1 cellular context compared by ENCODE assay signal in the genomic region with DNA sequence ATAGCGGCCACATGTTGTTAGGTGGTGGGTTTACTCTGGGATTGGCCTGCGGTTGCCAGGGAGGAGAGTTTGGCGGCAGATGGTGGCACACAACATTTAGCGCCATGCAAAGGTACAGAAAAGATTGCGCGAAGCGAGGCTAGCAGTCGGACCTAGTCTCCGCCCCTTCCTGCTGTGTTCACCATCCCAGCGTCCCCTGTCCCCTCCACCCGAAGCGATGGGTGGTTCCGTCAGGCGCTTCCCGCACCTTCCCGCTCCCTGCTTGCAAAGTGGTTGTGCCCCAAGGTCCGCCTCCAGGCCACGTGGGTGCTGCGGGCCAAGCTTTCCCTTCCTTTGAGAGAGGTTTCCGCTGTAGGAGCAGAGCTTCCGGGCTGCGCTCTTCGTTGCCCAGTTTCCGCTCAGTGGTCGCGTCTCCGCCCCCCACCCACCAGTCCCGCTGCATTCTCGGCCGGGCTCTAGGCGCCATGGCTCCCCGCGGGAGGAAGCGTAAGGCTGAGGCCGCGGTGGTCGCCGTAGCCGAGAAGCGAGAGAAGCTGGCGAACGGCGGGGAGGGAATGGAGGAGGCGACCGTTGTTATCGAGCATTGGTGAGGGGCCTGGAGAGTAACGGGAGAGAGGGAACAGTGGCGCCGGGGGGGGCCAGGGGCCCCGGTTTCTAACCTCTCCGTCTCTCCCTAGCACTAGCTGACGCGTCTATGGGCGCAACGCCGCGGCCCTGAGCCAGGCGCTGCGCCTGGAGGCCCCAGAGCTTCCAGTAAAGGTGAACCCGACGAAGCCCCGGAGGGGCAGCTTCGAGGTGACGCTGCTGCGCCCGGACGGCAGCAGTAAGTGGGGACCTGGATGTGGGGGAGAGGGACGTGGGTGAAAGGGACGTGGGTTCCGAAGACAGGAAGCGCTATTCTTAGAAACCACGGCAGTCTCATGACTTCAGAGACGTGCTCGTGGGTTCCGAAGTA.
TF ChIP-seq lines count a peak whose summit lies in the region.

A gene with protein sequence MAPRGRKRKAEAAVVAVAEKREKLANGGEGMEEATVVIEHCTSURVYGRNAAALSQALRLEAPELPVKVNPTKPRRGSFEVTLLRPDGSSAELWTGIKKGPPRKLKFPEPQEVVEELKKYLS (plus strand): TSS at position 360 of the 955 bp plus-strand sequence. CDS start 105 bp downstream, at position 465.

TF ChIP-seq in HepG2, 621 proteins besides CTCF, POLR2A, EP300 and RAD21 (continued from another document and continues in another):
- TF ChIP-seq NR2F1 (CRISPR knock-in tag; IDR thresholded peaks at IDR 0.05) (0 out of 4 replicates have a peak, but pooled peaks of 1 of the 2 experiments have one; percentile 13), ZSCAN31 (CRISPR knock-in tag; IDR thresholded peaks at IDR 0.05; ENCODE audit: low read depth) (peak; percentile 84; the same call in 1 of the 2 replicates), ZNF75D (CRISPR knock-in tag; IDR thresholded peaks at IDR 0.05; ENCODE audit: borderline replicate concordance) (no peak), ZNF776 (CRISPR knock-in tag; IDR thresholded peaks at IDR 0.05) (no peak), MIXL1 (CRISPR knock-in tag; IDR thresholded peaks at IDR 0.05) (no peak; the same call in 1 of the 2 replicates), GATA4 (IDR thresholded peaks at IDR 0.05; ENCODE audit: borderline replicate concordance, low read depth) (peak; percentile 45; the same call in 1 of the 2 replicates), ZNF30 (CRISPR knock-in tag; IDR thresholded peaks at IDR 0.05) (no peak), XRCC5 (optimal IDR thresholded peaks at IDR 0.05; ENCODE audit: low read length) (peak; percentile 93), KMT2B (CRISPR knock-in tag; IDR thresholded peaks at IDR 0.05) (peak; percentile 71), NFYC (CRISPR knock-in tag; IDR thresholded peaks at IDR 0.05) (peak; percentile 41; the same call in 1 of the 2 replicates), ZNF724P (CRISPR knock-in tag; IDR thresholded peaks at IDR 0.05; ENCODE audit: borderline replicate concordance) (0 out of 2 replicates have a peak, but pooled peaks have one; percentile 21), ZFP36L1 (CRISPR knock-in tag; IDR thresholded peaks at IDR 0.05) (peak; percentile 52; the same call in 1 of the 2 replicates), KDM4B (CRISPR knock-in tag; IDR thresholded peaks at IDR 0.05) (0 out of 2 replicates have a peak, but pooled peaks have one; percentile 25), FOSL1 (CRISPR knock-in tag; IDR thresholded peaks at IDR 0.05; ENCODE audit: borderline replicate concordance) (no peak), ZNF615 (CRISPR knock-in tag; IDR thresholded peaks at IDR 0.05; ENCODE audit: borderline replicate concordance) (no peak; the same call in 1 of the 2 replicates), ZNF224 (CRISPR knock-in tag; IDR thresholded peaks at IDR 0.05) (0 out of 2 replicates have a peak, but pooled peaks have one; percentile 62), NR2C2 (CRISPR knock-in tag; IDR thresholded peaks at IDR 0.05; ENCODE audit: borderline replicate concordance) (peak; percentile 83; the same call in 1 of the 2 replicates), PCBP1 (IDR thresholded peaks at IDR 0.05; ENCODE audit: borderline replicate concordance, low read depth, low read length) (0 out of 2 replicates have a peak, but pooled peaks have one; percentile 14), CCDC6 (CRISPR knock-in tag; IDR thresholded peaks at IDR 0.05) (peak; percentile 87), ZC3H13 (CRISPR knock-in tag; IDR thresholded peaks at IDR 0.05) (0 out of 2 replicates have a peak, but pooled peaks have one; percentile 68), ZC3H4 (CRISPR knock-in tag; IDR thresholded peaks at IDR 0.05; ENCODE audit: borderline replicate concordance) (no peak)
- TF ChIP-seq, protein P1, sequence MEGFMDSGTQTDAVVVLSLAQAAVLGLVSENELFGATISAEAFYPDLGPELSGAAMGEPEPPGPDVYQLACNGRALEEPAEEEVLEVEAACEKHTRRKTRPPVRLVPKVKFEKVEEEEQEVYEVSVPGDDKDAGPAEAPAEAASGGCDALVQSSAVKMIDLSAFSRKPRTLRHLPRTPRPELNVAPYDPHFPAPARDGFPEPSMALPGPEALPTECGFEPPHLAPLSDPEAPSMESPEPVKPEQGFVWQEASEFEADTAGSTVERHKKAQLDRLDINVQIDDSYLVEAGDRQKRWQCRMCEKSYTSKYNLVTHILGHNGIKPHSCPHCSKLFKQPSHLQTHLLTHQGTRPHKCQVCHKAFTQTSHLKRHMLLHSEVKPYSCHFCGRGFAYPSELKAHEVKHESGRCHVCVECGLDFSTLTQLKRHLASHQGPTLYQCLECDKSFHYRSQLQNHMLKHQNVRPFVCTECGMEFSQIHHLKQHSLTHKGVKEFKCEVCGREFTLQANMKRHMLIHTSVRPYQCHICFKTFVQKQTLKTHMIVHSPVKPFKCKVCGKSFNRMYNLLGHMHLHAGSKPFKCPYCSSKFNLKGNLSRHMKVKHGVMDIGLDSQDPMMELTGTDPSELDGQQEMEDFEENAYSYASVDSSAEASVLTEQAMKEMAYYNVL (CRISPR knock-in tag; IDR thresholded peaks at IDR 0.05; ENCODE audit: borderline replicate concordance): peak; percentile 27; the same call in 1 of the 2 replicates
- TF ChIP-seq, protein P2, sequence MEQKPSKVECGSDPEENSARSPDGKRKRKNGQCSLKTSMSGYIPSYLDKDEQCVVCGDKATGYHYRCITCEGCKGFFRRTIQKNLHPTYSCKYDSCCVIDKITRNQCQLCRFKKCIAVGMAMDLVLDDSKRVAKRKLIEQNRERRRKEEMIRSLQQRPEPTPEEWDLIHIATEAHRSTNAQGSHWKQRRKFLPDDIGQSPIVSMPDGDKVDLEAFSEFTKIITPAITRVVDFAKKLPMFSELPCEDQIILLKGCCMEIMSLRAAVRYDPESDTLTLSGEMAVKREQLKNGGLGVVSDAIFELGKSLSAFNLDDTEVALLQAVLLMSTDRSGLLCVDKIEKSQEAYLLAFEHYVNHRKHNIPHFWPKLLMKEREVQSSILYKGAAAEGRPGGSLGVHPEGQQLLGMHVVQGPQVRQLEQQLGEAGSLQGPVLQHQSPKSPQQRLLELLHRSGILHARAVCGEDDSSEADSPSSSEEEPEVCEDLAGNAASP (CRISPR knock-in tag; IDR thresholded peaks at IDR 0.05; ENCODE audit: borderline replicate concordance): no peak; the same call in 1 of the 2 replicates
- TF ChIP-seq, protein P3, sequence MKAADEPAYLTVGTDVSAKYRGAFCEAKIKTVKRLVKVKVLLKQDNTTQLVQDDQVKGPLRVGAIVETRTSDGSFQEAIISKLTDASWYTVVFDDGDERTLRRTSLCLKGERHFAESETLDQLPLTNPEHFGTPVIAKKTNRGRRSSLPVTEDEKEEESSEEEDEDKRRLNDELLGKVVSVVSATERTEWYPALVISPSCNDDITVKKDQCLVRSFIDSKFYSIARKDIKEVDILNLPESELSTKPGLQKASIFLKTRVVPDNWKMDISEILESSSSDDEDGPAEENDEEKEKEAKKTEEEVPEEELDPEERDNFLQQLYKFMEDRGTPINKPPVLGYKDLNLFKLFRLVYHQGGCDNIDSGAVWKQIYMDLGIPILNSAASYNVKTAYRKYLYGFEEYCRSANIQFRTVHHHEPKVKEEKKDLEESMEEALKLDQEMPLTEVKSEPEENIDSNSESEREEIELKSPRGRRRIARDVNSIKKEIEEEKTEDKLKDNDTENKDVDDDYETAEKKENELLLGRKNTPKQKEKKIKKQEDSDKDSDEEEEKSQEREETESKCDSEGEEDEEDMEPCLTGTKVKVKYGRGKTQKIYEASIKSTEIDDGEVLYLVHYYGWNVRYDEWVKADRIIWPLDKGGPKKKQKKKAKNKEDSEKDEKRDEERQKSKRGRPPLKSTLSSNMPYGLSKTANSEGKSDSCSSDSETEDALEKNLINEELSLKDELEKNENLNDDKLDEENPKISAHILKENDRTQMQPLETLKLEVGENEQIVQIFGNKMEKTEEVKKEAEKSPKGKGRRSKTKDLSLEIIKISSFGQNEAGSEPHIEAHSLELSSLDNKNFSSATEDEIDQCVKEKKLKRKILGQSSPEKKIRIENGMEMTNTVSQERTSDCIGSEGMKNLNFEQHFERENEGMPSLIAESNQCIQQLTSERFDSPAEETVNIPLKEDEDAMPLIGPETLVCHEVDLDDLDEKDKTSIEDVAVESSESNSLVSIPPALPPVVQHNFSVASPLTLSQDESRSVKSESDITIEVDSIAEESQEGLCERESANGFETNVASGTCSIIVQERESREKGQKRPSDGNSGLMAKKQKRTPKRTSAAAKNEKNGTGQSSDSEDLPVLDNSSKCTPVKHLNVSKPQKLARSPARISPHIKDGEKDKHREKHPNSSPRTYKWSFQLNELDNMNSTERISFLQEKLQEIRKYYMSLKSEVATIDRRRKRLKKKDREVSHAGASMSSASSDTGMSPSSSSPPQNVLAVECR (CRISPR knock-in tag; IDR thresholded peaks at IDR 0.05; ENCODE audit: borderline replicate concordance): peak; percentile 95
- TF ChIP-seq, protein P4, sequence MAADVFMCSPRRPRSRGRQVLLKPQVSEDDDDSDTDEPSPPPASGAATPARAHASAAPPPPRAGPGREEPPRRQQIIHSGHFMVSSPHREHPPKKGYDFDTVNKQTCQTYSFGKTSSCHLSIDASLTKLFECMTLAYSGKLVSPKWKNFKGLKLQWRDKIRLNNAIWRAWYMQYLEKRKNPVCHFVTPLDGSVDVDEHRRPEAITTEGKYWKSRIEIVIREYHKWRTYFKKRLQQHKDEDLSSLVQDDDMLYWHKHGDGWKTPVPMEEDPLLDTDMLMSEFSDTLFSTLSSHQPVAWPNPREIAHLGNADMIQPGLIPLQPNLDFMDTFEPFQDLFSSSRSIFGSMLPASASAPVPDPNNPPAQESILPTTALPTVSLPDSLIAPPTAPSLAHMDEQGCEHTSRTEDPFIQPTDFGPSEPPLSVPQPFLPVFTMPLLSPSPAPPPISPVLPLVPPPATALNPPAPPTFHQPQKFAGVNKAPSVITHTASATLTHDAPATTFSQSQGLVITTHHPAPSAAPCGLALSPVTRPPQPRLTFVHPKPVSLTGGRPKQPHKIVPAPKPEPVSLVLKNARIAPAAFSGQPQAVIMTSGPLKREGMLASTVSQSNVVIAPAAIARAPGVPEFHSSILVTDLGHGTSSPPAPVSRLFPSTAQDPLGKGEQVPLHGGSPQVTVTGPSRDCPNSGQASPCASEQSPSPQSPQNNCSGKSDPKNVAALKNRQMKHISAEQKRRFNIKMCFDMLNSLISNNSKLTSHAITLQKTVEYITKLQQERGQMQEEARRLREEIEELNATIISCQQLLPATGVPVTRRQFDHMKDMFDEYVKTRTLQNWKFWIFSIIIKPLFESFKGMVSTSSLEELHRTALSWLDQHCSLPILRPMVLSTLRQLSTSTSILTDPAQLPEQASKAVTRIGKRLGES (CRISPR knock-in tag; IDR thresholded peaks at IDR 0.05; ENCODE audit: borderline replicate concordance): no peak
- TF ChIP-seq, protein P5, sequence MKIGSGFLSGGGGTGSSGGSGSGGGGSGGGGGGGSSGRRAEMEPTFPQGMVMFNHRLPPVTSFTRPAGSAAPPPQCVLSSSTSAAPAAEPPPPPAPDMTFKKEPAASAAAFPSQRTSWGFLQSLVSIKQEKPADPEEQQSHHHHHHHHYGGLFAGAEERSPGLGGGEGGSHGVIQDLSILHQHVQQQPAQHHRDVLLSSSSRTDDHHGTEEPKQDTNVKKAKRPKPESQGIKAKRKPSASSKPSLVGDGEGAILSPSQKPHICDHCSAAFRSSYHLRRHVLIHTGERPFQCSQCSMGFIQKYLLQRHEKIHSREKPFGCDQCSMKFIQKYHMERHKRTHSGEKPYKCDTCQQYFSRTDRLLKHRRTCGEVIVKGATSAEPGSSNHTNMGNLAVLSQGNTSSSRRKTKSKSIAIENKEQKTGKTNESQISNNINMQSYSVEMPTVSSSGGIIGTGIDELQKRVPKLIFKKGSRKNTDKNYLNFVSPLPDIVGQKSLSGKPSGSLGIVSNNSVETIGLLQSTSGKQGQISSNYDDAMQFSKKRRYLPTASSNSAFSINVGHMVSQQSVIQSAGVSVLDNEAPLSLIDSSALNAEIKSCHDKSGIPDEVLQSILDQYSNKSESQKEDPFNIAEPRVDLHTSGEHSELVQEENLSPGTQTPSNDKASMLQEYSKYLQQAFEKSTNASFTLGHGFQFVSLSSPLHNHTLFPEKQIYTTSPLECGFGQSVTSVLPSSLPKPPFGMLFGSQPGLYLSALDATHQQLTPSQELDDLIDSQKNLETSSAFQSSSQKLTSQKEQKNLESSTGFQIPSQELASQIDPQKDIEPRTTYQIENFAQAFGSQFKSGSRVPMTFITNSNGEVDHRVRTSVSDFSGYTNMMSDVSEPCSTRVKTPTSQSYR (CRISPR knock-in tag; IDR thresholded peaks at IDR 0.05; ENCODE audit: borderline replicate concordance): peak; percentile 64; the same call in 1 of the 2 replicates
- TF ChIP-seq, protein P6, sequence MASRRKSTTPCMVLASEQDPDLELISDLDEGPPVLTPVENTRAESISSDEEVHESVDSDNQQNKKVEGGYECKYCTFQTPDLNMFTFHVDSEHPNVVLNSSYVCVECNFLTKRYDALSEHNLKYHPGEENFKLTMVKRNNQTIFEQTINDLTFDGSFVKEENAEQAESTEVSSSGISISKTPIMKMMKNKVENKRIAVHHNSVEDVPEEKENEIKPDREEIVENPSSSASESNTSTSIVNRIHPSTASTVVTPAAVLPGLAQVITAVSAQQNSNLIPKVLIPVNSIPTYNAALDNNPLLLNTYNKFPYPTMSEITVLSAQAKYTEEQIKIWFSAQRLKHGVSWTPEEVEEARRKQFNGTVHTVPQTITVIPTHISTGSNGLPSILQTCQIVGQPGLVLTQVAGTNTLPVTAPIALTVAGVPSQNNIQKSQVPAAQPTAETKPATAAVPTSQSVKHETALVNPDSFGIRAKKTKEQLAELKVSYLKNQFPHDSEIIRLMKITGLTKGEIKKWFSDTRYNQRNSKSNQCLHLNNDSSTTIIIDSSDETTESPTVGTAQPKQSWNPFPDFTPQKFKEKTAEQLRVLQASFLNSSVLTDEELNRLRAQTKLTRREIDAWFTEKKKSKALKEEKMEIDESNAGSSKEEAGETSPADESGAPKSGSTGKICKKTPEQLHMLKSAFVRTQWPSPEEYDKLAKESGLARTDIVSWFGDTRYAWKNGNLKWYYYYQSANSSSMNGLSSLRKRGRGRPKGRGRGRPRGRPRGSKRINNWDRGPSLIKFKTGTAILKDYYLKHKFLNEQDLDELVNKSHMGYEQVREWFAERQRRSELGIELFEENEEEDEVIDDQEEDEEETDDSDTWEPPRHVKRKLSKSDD (CRISPR knock-in tag; IDR thresholded peaks at IDR 0.05; ENCODE audit: low read depth): 0 out of 2 replicates have a peak, but pooled peaks have one; percentile 38
- TF ChIP-seq, protein P7, sequence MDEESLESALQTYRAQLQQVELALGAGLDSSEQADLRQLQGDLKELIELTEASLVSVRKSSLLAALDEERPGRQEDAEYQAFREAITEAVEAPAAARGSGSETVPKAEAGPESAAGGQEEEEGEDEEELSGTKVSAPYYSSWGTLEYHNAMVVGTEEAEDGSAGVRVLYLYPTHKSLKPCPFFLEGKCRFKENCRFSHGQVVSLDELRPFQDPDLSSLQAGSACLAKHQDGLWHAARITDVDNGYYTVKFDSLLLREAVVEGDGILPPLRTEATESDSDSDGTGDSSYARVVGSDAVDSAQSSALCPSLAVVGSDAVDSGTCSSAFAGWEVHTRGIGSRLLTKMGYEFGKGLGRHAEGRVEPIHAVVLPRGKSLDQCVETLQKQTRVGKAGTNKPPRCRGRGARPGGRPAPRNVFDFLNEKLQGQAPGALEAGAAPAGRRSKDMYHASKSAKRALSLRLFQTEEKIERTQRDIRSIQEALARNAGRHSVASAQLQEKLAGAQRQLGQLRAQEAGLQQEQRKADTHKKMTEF (CRISPR knock-in tag; IDR thresholded peaks at IDR 0.05): peak; percentile 80
- TF ChIP-seq, protein P8, sequence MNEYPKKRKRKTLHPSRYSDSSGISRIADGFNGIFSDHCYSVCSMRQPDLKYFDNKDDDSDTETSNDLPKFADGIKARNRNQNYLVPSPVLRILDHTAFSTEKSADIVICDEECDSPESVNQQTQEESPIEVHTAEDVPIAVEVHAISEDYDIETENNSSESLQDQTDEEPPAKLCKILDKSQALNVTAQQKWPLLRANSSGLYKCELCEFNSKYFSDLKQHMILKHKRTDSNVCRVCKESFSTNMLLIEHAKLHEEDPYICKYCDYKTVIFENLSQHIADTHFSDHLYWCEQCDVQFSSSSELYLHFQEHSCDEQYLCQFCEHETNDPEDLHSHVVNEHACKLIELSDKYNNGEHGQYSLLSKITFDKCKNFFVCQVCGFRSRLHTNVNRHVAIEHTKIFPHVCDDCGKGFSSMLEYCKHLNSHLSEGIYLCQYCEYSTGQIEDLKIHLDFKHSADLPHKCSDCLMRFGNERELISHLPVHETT (CRISPR knock-in tag; conservative IDR thresholded peaks at IDR 0.05): 0 out of 2 replicates have a peak, but pooled peaks have one; percentile 68
